14 cellular contexts compared by ENCODE assay signal in the genomic region with DNA sequence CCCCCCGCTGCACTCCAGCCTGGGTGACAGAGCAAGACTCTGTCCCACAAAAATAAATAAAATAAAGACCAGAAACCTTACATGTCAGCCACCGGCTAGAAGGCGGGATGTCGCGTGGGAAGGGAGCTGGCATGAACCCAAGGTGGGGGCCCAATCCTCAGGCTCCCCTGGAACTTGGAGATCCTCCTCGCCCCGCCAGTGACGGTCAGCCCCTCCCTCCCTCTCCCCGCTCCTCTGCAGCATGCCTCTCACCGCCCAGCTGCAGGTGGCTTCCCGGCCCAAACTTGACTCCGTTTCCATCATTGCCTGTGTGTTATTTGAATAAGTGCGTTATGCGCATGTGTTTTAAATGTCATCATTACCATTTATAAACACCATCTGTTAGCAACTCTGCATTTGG. TPM values are rescaled to one million over a fixed set of nuclear protein-coding genes. Genes with fewer than 3 reads are reported as not detected.
DNase-seq lines count a peak whose midpoint lies in the region; ATAC-seq, FAIRE-seq and TF ChIP-seq lines count a peak whose summit lies in the region.
"Not testable (repeated sequence)": the region's sequence is repeated elsewhere in the genome, so short reads cannot be mapped to it uniquely, and the experiment has no call there.
"Had no signal": no experiment of that assay in that cellular context is flagged by ENCODE, and none has a peak within 500 bp of the region (broad histone marks: within the 10 kb centered on the region; RNA-seq: fewer than 3 reads in every experiment).

No MANE protein-coding gene starts in this region.

- not testable (repeated sequence) for H3K9me3 ChIP-seq in WERI-Rb-1 (ENCODE audit: severe bottlenecking); K562 (replicated peaks; ENCODE audit: control insufficient read depth, insufficient read depth, low read depth, low read length); HepG2 (ENCODE audit: low read length)

- not testable (repeated sequence) for H3K27me3 ChIP-seq in GM23338 (ENCODE audit: insufficient read depth); WERI-Rb-1 (ENCODE audit: insufficient read depth, low read depth, severe bottlenecking); K562 (ENCODE audit: control insufficient read depth in 2 of 2, insufficient read depth in 2 of 2, low read length in 2 of 2); HepG2 (ENCODE audit: control insufficient read depth in 1 of 2, insufficient read depth in 2 of 2, low read length in 2 of 2)

- H3K4me1 Mint-ChIP-seq in GM23338, WTC11: not testable (repeated sequence)

- H3K9ac ChIP-seq in K562 (ENCODE audit: insufficient read depth in 1 of 2, low read depth in 2 of 2, low read length in 2 of 2); HepG2 (ENCODE audit: insufficient read depth, low read depth, low read length): not testable (repeated sequence)

- H3K4me3 Mint-ChIP-seq in GM23338, WTC11: not testable (repeated sequence)

- H3K4me1 ChIP-seq in GM23338 (ENCODE audit: insufficient read depth); K562 (replicated peaks in 1 of 2; ENCODE audit: control insufficient read depth in 2 of 2, insufficient read depth in 2 of 2, low read length in 2 of 2); HepG2 (ENCODE audit: insufficient read depth, low read length): not testable (repeated sequence)

- H3K27ac Mint-ChIP-seq in GM23338, WTC11: not testable (repeated sequence)

- not testable (repeated sequence) for H3K9me1 ChIP-seq in K562 (ENCODE audit: control insufficient read depth, insufficient read depth, low read length)

- not testable (repeated sequence) for H3K4me3 ChIP-seq in GM23338; WERI-Rb-1 (ENCODE audit: low read depth, low read length); K562; HepG2 (replicated peaks in 1 of 3; ENCODE audit: insufficient read depth in 1 of 3, low read depth in 2 of 3, low read length in 3 of 3)

- H3K36me3 Mint-ChIP-seq in GM23338 (ENCODE audit: low read depth); WTC11: not testable (repeated sequence)

- CTCF ChIA-PET in WTC11 (lab: Charles Lee); K562 (lab: Yijun Ruan, JAX; ENCODE audit: low intra/inter-chr PET ratio); HepG2 (lab: Yijun Ruan, JAX; ENCODE audit: low intra/inter-chr PET ratio, low total read pairs): not testable (repeated sequence)

- not testable (repeated sequence) for H4K20me1 ChIP-seq in GM23338 (replicated peaks; ENCODE audit: insufficient read depth); K562 (replicated peaks; ENCODE audit: control insufficient read depth, insufficient read depth, low read length); HepG2 (ENCODE audit: insufficient read depth, low read length)

- in situ Hi-C loops in K562 (cut with MboI); HepG2 (cut with HindIII; ENCODE audit: extremely low pct_ligation_motif_present, low pct_unique_long_range_greater_than_20kb): not testable (repeated sequence)

- not testable (repeated sequence) for H2AFZ ChIP-seq in GM23338; K562 (ENCODE audit: low read depth, low read length); HepG2 (ENCODE audit: low read length)

- not testable (repeated sequence) for H3K9me2 ChIP-seq in GM23338 (ENCODE audit: insufficient read depth)

- BruUV-seq in K562 (replicated peaks; lab: Mats Ljungman, UMichigan); HepG2 (replicated peaks; lab: Mats Ljungman, UMichigan): not testable (repeated sequence)

- H3K9me3 Mint-ChIP-seq in GM23338, WTC11: not testable (repeated sequence)

- ATAC-seq in GM23338 (peak; percentile 79), WTC11 (peak; percentile 76), K562 (peak; percentile 26; the same call in 1 of the 3 replicates)
- ATAC-seq in HepG2 = not testable (repeated sequence)

- not testable (repeated sequence) for H3K36me3 ChIP-seq in GM23338 (ENCODE audit: insufficient read depth); WERI-Rb-1; K562 (ENCODE audit: control insufficient read depth, insufficient read depth, low read length); HepG2 (replicated peaks in 1 of 2; ENCODE audit: control insufficient read depth in 1 of 2, insufficient read depth in 2 of 2, low read length in 2 of 2)

- TF ChIP-seq RAD21 in K562 (CRISPR knock-in tag; conservative IDR thresholded peaks at IDR 0.05 in 1 of 2, IDR thresholded peaks at IDR 0.05 in 1 of 2); HepG2 (CRISPR knock-in tag; IDR thresholded peaks at IDR 0.05): not testable (repeated sequence)

- FAIRE-seq in K562 (lab: Jason Lieb, UNC) = not testable (repeated sequence)
- peak; percentile 59 for FAIRE-seq in HepG2 (lab: Jason Lieb, UNC)
- FAIRE-seq in urothelium cell line (lab: Jason Lieb, UNC) = peak; percentile 94

- not testable (repeated sequence) for H3K27ac ChIP-seq in GM23338 (ENCODE audit: low read depth); WERI-Rb-1; K562 (ENCODE audit: extremely low read depth, low read depth, low read length); HepG2 (ENCODE audit: extremely low read length, insufficient read depth, low read length)

- POLR2A ChIA-PET in WTC11 (lab: Charles Lee); K562 (lab: Yijun Ruan, JAX); HepG2 (lab: Yijun Ruan, JAX): not testable (repeated sequence)

- not testable (repeated sequence) for H3K27me3 Mint-ChIP-seq in GM23338 (ENCODE audit: insufficient read depth, low read depth, poor library complexity); WTC11 (ENCODE audit: low read depth)

- not testable (repeated sequence) for H3F3A ChIP-seq in GM23338 (replicated peaks; ENCODE audit: low read depth)

- TF ChIP-seq CTCF in GM23338 (conservative IDR thresholded peaks at IDR 0.05; ENCODE audit: low read depth in 2 of 2); WERI-Rb-1 (IDR thresholded peaks at IDR 0.05; ENCODE audit: low read depth, low read length); WTC11 (IDR thresholded peaks at IDR 0.05); K562 (IDR thresholded peaks at IDR 0.05 in 2 of 3, conservative IDR thresholded peaks at IDR 0.05 in 1 of 3; ENCODE audit: insufficient read depth in 2 of 3, low read depth in 1 of 3, low read length in 3 of 3); HepG2 (CRISPR knock-in tag; IDR thresholded peaks at IDR 0.05): not testable (repeated sequence)

- TF ChIP-seq POLR2A in K562 (conservative IDR thresholded peaks at IDR 0.05); HepG2 (IDR thresholded peaks at IDR 0.05; ENCODE audit: insufficient read depth in 1 of 2, low read depth in 2 of 2, low read length in 2 of 2): not testable (repeated sequence)

- no CpG with 5 or more reads among the region's 14 CpGs for WGBS in K562 (ENCODE audit: insufficient coverage, low coverage, missing lambda C conversion rate)
- 25% methylated on average over 2 of the region's 14 CpGs for WGBS in HepG2 (ENCODE audit: low lambda C conversion rate)

- DNase-seq in GM23338 (ENCODE audit: low spot score); K562 (ENCODE audit: extremely low read depth in 1 of 4, low spot score in 3 of 4); HepG2 (ENCODE audit: low spot score); urothelium cell line (ENCODE audit: low spot score): not testable (repeated sequence)
- peak; percentile 6 for DNase-seq in WERI-Rb-1
- peak; percentile 28 for DNase-seq in WTC11 (ENCODE audit: low spot score)

- intact Hi-C loops in K562 (cut with micrococcal nuclease); HepG2 (cut with micrococcal nuclease; ENCODE audit: unreplicated experiment): not testable (repeated sequence)

- not testable (repeated sequence) for H3K79me2 ChIP-seq in GM23338 (replicated peaks; ENCODE audit: insufficient read depth); K562 (ENCODE audit: control insufficient read depth, insufficient read depth, low read length); HepG2 (ENCODE audit: insufficient read depth, low read length)

- TF ChIP-seq EP300 in K562 (IDR thresholded peaks at IDR 0.05; ENCODE audit: low read length); HepG2 (IDR thresholded peaks at IDR 0.05; ENCODE audit: low read depth in 2 of 2, low read length in 2 of 2); HepG2 (CRISPR knock-in tag; IDR thresholded peaks at IDR 0.05; ENCODE audit: borderline replicate concordance): not testable (repeated sequence)

- H3K4me2 ChIP-seq in GM23338; K562 (ENCODE audit: insufficient read depth, low read length); HepG2 (ENCODE audit: low read depth, low read length): not testable (repeated sequence)

RNA-seq across cellular contexts. Expression of a gene that starts 7.3 kb away (rescaled TPM):
- total RNA-seq in GM23338 (2014; rRNA removed; shearing (Covaris generic)) = 0.23 and 5.9 TPM in 2 replicates
- polyA plus RNA-seq in GM23338 (2016; fragmentation: Nextera tagmentation; extraction: Ambion mirVana) (0.99 TPM in 1 of 2 replicates, not detected in the other), K562 (2011; rRNA removed) (0.03 TPM in 1 of 2 replicates, not detected in the other), K562 (2014; fragmentation: Illumina TruSeq; extraction: Trizol) (0.07 and 0.09 TPM in 2 replicates), K562 (2014; fragmentation: Nextera tagmentation; extraction: Ambion mirVana) (under 1 TPM in 1 of 2 experiments, not detected in 1; 0.01 TPM), K562 (2014; rRNA removed) (not detected in 2 replicates), HepG2 (2011; rRNA removed) (0.03 TPM in 1 of 2 replicates, not detected in the other)
- total RNA-seq in WTC11 (2021) (0.35 to 0.60 TPM (median 0.55 TPM) in 3 replicates), K562 (2014; rRNA removed) (0.12 TPM in 1 of 2 replicates, not detected in the other), K562 (2014; rRNA removed; fragmentation: Illumina TruSeq; extraction: Trizol) (not detected in 2 replicates), K562 (2015; rRNA removed; fragmentation: Illumina TruSeq; extraction: Trizol) (0.38 TPM in 1 of 2 replicates, not detected in the other), K562 (2021) (not detected in 2 replicates), HepG2 (2016; rRNA removed; fragmentation: Illumina TruSeq; extraction: Trizol) (not detected in 2 replicates)
- total RNA-seq in K562 (2011; cell fraction: chromatin; rRNA removed; ENCODE audit: low replicate concordance) = 0.63 and 1.3 TPM in 2 replicates
- not detected in 2 replicates for total RNA-seq in K562 (2011; cell fraction: nucleolus; rRNA removed)
- total RNA-seq in K562 (2011; cell fraction: nucleoplasm; rRNA removed) = 0.15 TPM in 1 of 2 replicates, not detected in the other
- 0.41 TPM in 1 of 2 replicates, not detected in the other for polyA plus RNA-seq in K562 (2011; cell fraction: cytosol; rRNA removed)
- not detected in 2 replicates for polyA plus RNA-seq in K562 (2011; cell fraction: nucleus; rRNA removed)
- polyA plus RNA-seq in K562 (2012) = 0.03 and 0.07 TPM in 2 replicates
- not detected in 2 replicates for polyA minus RNA-seq in K562 (2011; rRNA and poly(A)+ RNA removed)
- polyA minus RNA-seq in K562 (2011; cell fraction: cytosol; rRNA and poly(A)+ RNA removed) = not detected in 2 replicates
- 0.33 TPM in 1 of 2 replicates, not detected in the other for polyA minus RNA-seq in K562 (2011; cell fraction: nucleus; rRNA and poly(A)+ RNA removed)
- total RNA-seq in HepG2 (2016; cell fraction: cytosol; rRNA removed; fragmentation: Illumina TruSeq; extraction: Trizol; ENCODE audit: low read depth) = 0.09 and 0.10 TPM in 2 replicates
- total RNA-seq in HepG2 (2016; cell fraction: insoluble cytoplasmic fraction; rRNA removed; fragmentation: Illumina TruSeq; extraction: Trizol) = not detected in 2 replicates
- total RNA-seq in HepG2 (2016; cell fraction: membrane; rRNA removed; fragmentation: Illumina TruSeq; extraction: Trizol) = 0.15 TPM in 1 of 2 replicates, not detected in the other
- not detected in 2 replicates for total RNA-seq in HepG2 (2016; cell fraction: nucleus; rRNA removed; fragmentation: Illumina TruSeq; extraction: Trizol)
- polyA plus RNA-seq in HepG2 (2011; cell fraction: cytosol; rRNA removed) = not detected in 2 replicates
- polyA plus RNA-seq in HepG2 (2011; cell fraction: nucleus; rRNA removed) = not detected in 2 replicates
- polyA plus RNA-seq in HepG2 (2012) = 0.13 and 0.15 TPM in 2 replicates
- not detected in 2 replicates for polyA plus RNA-seq in HepG2 (2016; cell fraction: cytosol; fragmentation: Illumina TruSeq; extraction: Trizol; ENCODE audit: low read depth)
- not detected in 2 replicates for polyA plus RNA-seq in HepG2 (2016; cell fraction: insoluble cytoplasmic fraction; fragmentation: Illumina TruSeq; extraction: Trizol; ENCODE audit: low read depth)
- not detected in 2 replicates for polyA plus RNA-seq in HepG2 (2016; cell fraction: membrane; fragmentation: Illumina TruSeq; extraction: Trizol; ENCODE audit: low read depth)
- polyA plus RNA-seq in HepG2 (2016; cell fraction: nucleus; fragmentation: Illumina TruSeq; extraction: Trizol; ENCODE audit: insufficient read depth, low read depth) = not detected in 2 replicates
- 0.05 TPM in 1 of 2 replicates, not detected in the other for polyA minus RNA-seq in HepG2 (2011; rRNA and poly(A)+ RNA removed; ENCODE audit: low replicate concordance)
- polyA minus RNA-seq in HepG2 (2011; cell fraction: cytosol; rRNA and poly(A)+ RNA removed) = not detected in 2 replicates
- polyA minus RNA-seq in HepG2 (2011; cell fraction: nucleus; rRNA and poly(A)+ RNA removed) = not detected in 2 replicates
- total RNA-seq: A172; Caco-2; CD4-positive, alpha-beta memory T cell; CD4-positive, alpha-beta T cell; CD4-positive, CD25-positive, alpha-beta regulatory T cell; CD8-positive, alpha-beta memory T cell had no signal
- polyA plus RNA-seq: BJ; CD14-positive monocyte; CD4-positive, alpha-beta memory T cell; CD4-positive, CD25-positive, alpha-beta regulatory T cell; CD8-positive, alpha-beta memory T cell had no signal

RNA-seq across cellular contexts. Expression of a gene that starts 45.7 kb away (rescaled TPM):
- 13.9 and 15.6 TPM in 2 replicates for total RNA-seq in GM23338 (2014; rRNA removed; shearing (Covaris generic))
- 4.3 and 5.2 TPM in 2 replicates for polyA plus RNA-seq in GM23338 (2016; fragmentation: Nextera tagmentation; extraction: Ambion mirVana)
- 13.7 to 14.8 TPM (median 14.6 TPM) in 3 replicates for total RNA-seq in WTC11 (2021)
- 31.4 and 52.9 TPM in 2 replicates for total RNA-seq in K562 (2011; cell fraction: chromatin; rRNA removed; ENCODE audit: low replicate concordance)
- total RNA-seq in K562 (2011; cell fraction: nucleolus; rRNA removed) = 18.7 and 19.1 TPM in 2 replicates
- total RNA-seq in K562 (2011; cell fraction: nucleoplasm; rRNA removed) = 23.8 and 24.4 TPM in 2 replicates
- total RNA-seq in K562 (2014; rRNA removed) = 13.4 and 17.8 TPM in 2 replicates
- 21.9 and 23.2 TPM in 2 replicates for total RNA-seq in K562 (2014; rRNA removed; fragmentation: Illumina TruSeq; extraction: Trizol)
- total RNA-seq in K562 (2015; rRNA removed; fragmentation: Illumina TruSeq; extraction: Trizol) = 24.9 and 27.6 TPM in 2 replicates
- 17.4 and 17.9 TPM in 2 replicates for total RNA-seq in K562 (2021)
- polyA plus RNA-seq in K562 (2011; rRNA removed) = 16.2 and 16.5 TPM in 2 replicates
- polyA plus RNA-seq in K562 (2011; cell fraction: cytosol; rRNA removed) = 6.4 and 10.0 TPM in 2 replicates
- polyA plus RNA-seq in K562 (2011; cell fraction: nucleus; rRNA removed) = 11.3 and 12.9 TPM in 2 replicates
- polyA plus RNA-seq in K562 (2012) = 11.6 and 13.7 TPM in 2 replicates
- 16.3 and 20.0 TPM in 2 replicates for polyA plus RNA-seq in K562 (2014; fragmentation: Illumina TruSeq; extraction: Trizol)
- polyA plus RNA-seq in K562 (2014; fragmentation: Nextera tagmentation; extraction: Ambion mirVana) = 1 to 10 TPM; 4.9 to 6.5 TPM
- 12.2 and 12.6 TPM in 2 replicates for polyA plus RNA-seq in K562 (2014; rRNA removed)
- 27.2 and 27.6 TPM in 2 replicates for polyA minus RNA-seq in K562 (2011; rRNA and poly(A)+ RNA removed)
- polyA minus RNA-seq in K562 (2011; cell fraction: cytosol; rRNA and poly(A)+ RNA removed) = 11.7 and 12.6 TPM in 2 replicates
- polyA minus RNA-seq in K562 (2011; cell fraction: nucleus; rRNA and poly(A)+ RNA removed) = 7.4 and 15.4 TPM in 2 replicates
- total RNA-seq in HepG2 (2016; rRNA removed; fragmentation: Illumina TruSeq; extraction: Trizol) = 11.4 and 13.9 TPM in 2 replicates
- 6.5 and 6.8 TPM in 2 replicates for total RNA-seq in HepG2 (2016; cell fraction: cytosol; rRNA removed; fragmentation: Illumina TruSeq; extraction: Trizol; ENCODE audit: low read depth)
- total RNA-seq in HepG2 (2016; cell fraction: insoluble cytoplasmic fraction; rRNA removed; fragmentation: Illumina TruSeq; extraction: Trizol) = 11.7 and 13.5 TPM in 2 replicates
- total RNA-seq in HepG2 (2016; cell fraction: membrane; rRNA removed; fragmentation: Illumina TruSeq; extraction: Trizol) = 8.2 and 8.9 TPM in 2 replicates
- 11.2 and 11.7 TPM in 2 replicates for total RNA-seq in HepG2 (2016; cell fraction: nucleus; rRNA removed; fragmentation: Illumina TruSeq; extraction: Trizol)
- 6.2 and 6.3 TPM in 2 replicates for polyA plus RNA-seq in HepG2 (2011; rRNA removed)
- 3.6 and 3.9 TPM in 2 replicates for polyA plus RNA-seq in HepG2 (2011; cell fraction: cytosol; rRNA removed)
- polyA plus RNA-seq in HepG2 (2011; cell fraction: nucleus; rRNA removed) = 6.3 and 8.2 TPM in 2 replicates
- 5.1 and 5.9 TPM in 2 replicates for polyA plus RNA-seq in HepG2 (2012)
- polyA plus RNA-seq in HepG2 (2016; cell fraction: cytosol; fragmentation: Illumina TruSeq; extraction: Trizol; ENCODE audit: low read depth) = 0.99 and 1.1 TPM in 2 replicates
- polyA plus RNA-seq in HepG2 (2016; cell fraction: insoluble cytoplasmic fraction; fragmentation: Illumina TruSeq; extraction: Trizol; ENCODE audit: low read depth) = 8.6 and 8.7 TPM in 2 replicates
- 2.1 and 2.5 TPM in 2 replicates for polyA plus RNA-seq in HepG2 (2016; cell fraction: membrane; fragmentation: Illumina TruSeq; extraction: Trizol; ENCODE audit: low read depth)
- polyA plus RNA-seq in HepG2 (2016; cell fraction: nucleus; fragmentation: Illumina TruSeq; extraction: Trizol; ENCODE audit: insufficient read depth, low read depth) = 12.2 and 13.2 TPM in 2 replicates
- 6.1 and 20.2 TPM in 2 replicates for polyA minus RNA-seq in HepG2 (2011; rRNA and poly(A)+ RNA removed; ENCODE audit: low replicate concordance)
- polyA minus RNA-seq in HepG2 (2011; cell fraction: cytosol; rRNA and poly(A)+ RNA removed) = 4.1 and 6.0 TPM in 2 replicates
- polyA minus RNA-seq in HepG2 (2011; cell fraction: nucleus; rRNA and poly(A)+ RNA removed) = 8.9 and 12.2 TPM in 2 replicates

RNA-seq across cellular contexts. Expression of a gene that starts 45.9 kb away (rescaled TPM):
- total RNA-seq in GM23338 (2014; rRNA removed; shearing (Covaris generic)) = 88.3 and 113 TPM in 2 replicates
- polyA plus RNA-seq in GM23338 (2016; fragmentation: Nextera tagmentation; extraction: Ambion mirVana) = 69.7 and 86.6 TPM in 2 replicates
- 63.2 to 69.4 TPM (median 67.8 TPM) in 3 replicates for total RNA-seq in WTC11 (2021)
- total RNA-seq in K562 (2011; cell fraction: chromatin; rRNA removed; ENCODE audit: low replicate concordance) = 17.5 and 24.0 TPM in 2 replicates
- total RNA-seq in K562 (2011; cell fraction: nucleolus; rRNA removed) = 26.6 and 32.2 TPM in 2 replicates
- 28.0 and 29.7 TPM in 2 replicates for total RNA-seq in K562 (2011; cell fraction: nucleoplasm; rRNA removed)
- total RNA-seq in K562 (2014; rRNA removed) = 83.5 and 84.9 TPM in 2 replicates
- 47.2 and 51.8 TPM in 2 replicates for total RNA-seq in K562 (2014; rRNA removed; fragmentation: Illumina TruSeq; extraction: Trizol)
- total RNA-seq in K562 (2015; rRNA removed; fragmentation: Illumina TruSeq; extraction: Trizol) = 66.4 and 67.0 TPM in 2 replicates
- 62.5 and 65.8 TPM in 2 replicates for total RNA-seq in K562 (2021)
- polyA plus RNA-seq in K562 (2011; rRNA removed) = 57.8 and 69.3 TPM in 2 replicates
- 79.2 and 95.7 TPM in 2 replicates for polyA plus RNA-seq in K562 (2011; cell fraction: cytosol; rRNA removed)
- 23.6 and 26.8 TPM in 2 replicates for polyA plus RNA-seq in K562 (2011; cell fraction: nucleus; rRNA removed)
- 44.7 and 52.9 TPM in 2 replicates for polyA plus RNA-seq in K562 (2012)
- polyA plus RNA-seq in K562 (2014; fragmentation: Illumina TruSeq; extraction: Trizol) = 57.6 and 70.8 TPM in 2 replicates
- 10 to 100 TPM; 47.5 to 63.5 TPM for polyA plus RNA-seq in K562 (2014; fragmentation: Nextera tagmentation; extraction: Ambion mirVana)
- 65.7 and 73.7 TPM in 2 replicates for polyA plus RNA-seq in K562 (2014; rRNA removed)
- 48.0 and 62.2 TPM in 2 replicates for polyA minus RNA-seq in K562 (2011; rRNA and poly(A)+ RNA removed)
- 42.0 and 45.0 TPM in 2 replicates for polyA minus RNA-seq in K562 (2011; cell fraction: cytosol; rRNA and poly(A)+ RNA removed)
- polyA minus RNA-seq in K562 (2011; cell fraction: nucleus; rRNA and poly(A)+ RNA removed) = 17.5 and 27.1 TPM in 2 replicates
- 84.9 and 97.2 TPM in 2 replicates for total RNA-seq in HepG2 (2016; rRNA removed; fragmentation: Illumina TruSeq; extraction: Trizol)
- total RNA-seq in HepG2 (2016; cell fraction: cytosol; rRNA removed; fragmentation: Illumina TruSeq; extraction: Trizol; ENCODE audit: low read depth) = 24.2 and 29.1 TPM in 2 replicates
- 82.6 and 109 TPM in 2 replicates for total RNA-seq in HepG2 (2016; cell fraction: insoluble cytoplasmic fraction; rRNA removed; fragmentation: Illumina TruSeq; extraction: Trizol)
- 30.1 and 33.3 TPM in 2 replicates for total RNA-seq in HepG2 (2016; cell fraction: membrane; rRNA removed; fragmentation: Illumina TruSeq; extraction: Trizol)
- total RNA-seq in HepG2 (2016; cell fraction: nucleus; rRNA removed; fragmentation: Illumina TruSeq; extraction: Trizol) = 38.1 and 38.5 TPM in 2 replicates
- 38.2 and 41.0 TPM in 2 replicates for polyA plus RNA-seq in HepG2 (2011; rRNA removed)
- polyA plus RNA-seq in HepG2 (2011; cell fraction: cytosol; rRNA removed) = 49.9 and 54.2 TPM in 2 replicates
- 18.4 and 23.0 TPM in 2 replicates for polyA plus RNA-seq in HepG2 (2011; cell fraction: nucleus; rRNA removed)
- polyA plus RNA-seq in HepG2 (2012) = 27.3 and 34.0 TPM in 2 replicates
- 20.2 and 21.5 TPM in 2 replicates for polyA plus RNA-seq in HepG2 (2016; cell fraction: cytosol; fragmentation: Illumina TruSeq; extraction: Trizol; ENCODE audit: low read depth)
- polyA plus RNA-seq in HepG2 (2016; cell fraction: insoluble cytoplasmic fraction; fragmentation: Illumina TruSeq; extraction: Trizol; ENCODE audit: low read depth) = 98.6 and 104 TPM in 2 replicates
- polyA plus RNA-seq in HepG2 (2016; cell fraction: membrane; fragmentation: Illumina TruSeq; extraction: Trizol; ENCODE audit: low read depth) = 25.0 and 28.0 TPM in 2 replicates
- polyA plus RNA-seq in HepG2 (2016; cell fraction: nucleus; fragmentation: Illumina TruSeq; extraction: Trizol; ENCODE audit: insufficient read depth, low read depth) = 53.2 and 62.7 TPM in 2 replicates
- polyA minus RNA-seq in HepG2 (2011; rRNA and poly(A)+ RNA removed; ENCODE audit: low replicate concordance) = 73.9 and 128 TPM in 2 replicates
- polyA minus RNA-seq in HepG2 (2011; cell fraction: cytosol; rRNA and poly(A)+ RNA removed) = 30.2 and 32.8 TPM in 2 replicates
- polyA minus RNA-seq in HepG2 (2011; cell fraction: nucleus; rRNA and poly(A)+ RNA removed) = 25.9 and 34.8 TPM in 2 replicates
